In genomic region chr11:83681045-83681781, GRCh38 we compare ENCODE assay signal across 8 cellular contexts.
DNase-seq lines count a peak whose midpoint lies in the region; ATAC-seq, FAIRE-seq and TF ChIP-seq lines count a peak whose summit lies in the region.

No MANE protein-coding gene starts in this region.

- peak overlapping the region; percentile 17 for H2AFZ ChIP-seq in neural cell (ENCODE audit: low read depth, low read length)

- H3K27me3 Mint-ChIP-seq in T-helper 2 cell treated with Interferon-gamma antibody and Interleukin-4, amounts not matched to agents 5 μg/mL and 100 μg/mL, for 36 hours (ENCODE audit: low read depth) = peaks cover 4% of the 10 kb centered on the region

- H3K4me1 Mint-ChIP-seq in T-helper 2 cell treated with Interferon-gamma antibody and Interleukin-4, amounts not matched to agents 5 μg/mL and 100 μg/mL, for 36 hours (ENCODE audit: low read depth) = no peaks in the 10 kb centered on the region

- H3K4me3 Mint-ChIP-seq in T-helper 2 cell treated with Interferon-gamma antibody and Interleukin-4, amounts not matched to agents 5 μg/mL and 100 μg/mL, for 36 hours = no peak overlapping the region

- H3K27ac Mint-ChIP-seq in T-helper 2 cell treated with Interferon-gamma antibody and Interleukin-4, amounts not matched to agents 5 μg/mL and 100 μg/mL, for 36 hours = no peak overlapping the region

- H3K27ac ChIP-seq in neural cell (ENCODE audit: low read length) = peak overlapping the region; percentile 96

- peaks cover 59% of the 10 kb centered on the region for H3K79me2 ChIP-seq in neural cell (replicated peaks; ENCODE audit: insufficient read depth, low read length)

- no peaks in the 10 kb centered on the region for H4K20me1 ChIP-seq in neural cell (ENCODE audit: insufficient read depth)

- H3K9me3 ChIP-seq in neural cell (ENCODE audit: low read length) = no peaks in the 10 kb centered on the region

- TF ChIP-seq EP300 in neural cell (conservative IDR thresholded peaks at IDR 0.05; ENCODE audit: poor library complexity, severe bottlenecking) = peak; percentile 31

- TF ChIP-seq RAD21 in neural cell (conservative IDR thresholded peaks at IDR 0.05) = peak; percentile 55

- TF ChIP-seq CTCF in neural cell (IDR thresholded peaks at IDR 0.05; ENCODE audit: poor library complexity, severe bottlenecking) = no peak

- ATAC-seq in HG02763 (IDR thresholded peaks at IDR 0.05; ENCODE audit: unreplicated experiment) (peak; percentile 58), GM18520 (IDR thresholded peaks at IDR 0.05; ENCODE audit: unreplicated experiment) (no peak)

- no peaks in the 10 kb centered on the region for H3K9me3 Mint-ChIP-seq in T-helper 2 cell treated with Interferon-gamma antibody and Interleukin-4, amounts not matched to agents 5 μg/mL and 100 μg/mL, for 36 hours

- peaks cover 13% of the 10 kb centered on the region for H3F3A ChIP-seq in neural cell (ENCODE audit: insufficient read depth, low read length, poor library complexity, severe bottlenecking)

- peak; percentile 71 for FAIRE-seq in GM18507 (lab: Jason Lieb, UNC)

- DNase-seq in GM18507 (ENCODE audit: extremely low spot score, insufficient read length, low read depth) = no peak
- DNase-seq in NOMO-1 treated with DMSO at 0.1 percent for 48 hours (lab: John Stamatoyannopoulos, UW; ENCODE audit: unreplicated experiment) = peak; percentile 34
- no peak for DNase-seq in activated effector memory CD4-positive, alpha-beta T cell treated with Interleukin-2 at 50 U/mL for 16 hours
- no peak for DNase-seq in T-helper 2 cell treated with Interferon-gamma antibody and Interleukin-4, amounts not matched to agents 5 μg/mL and 100 μg/mL, for 36 hours (ENCODE audit: low spot score)
- DNase-seq in NCI-H2196 treated with DMSO at 0.1 percent for 48 hours (lab: John Stamatoyannopoulos, UW; ENCODE audit: unreplicated experiment) = no peak

- peak overlapping the region; percentile 87 for H3K4me2 ChIP-seq in neural cell (ENCODE audit: low read length)

- H3K36me3 Mint-ChIP-seq in T-helper 2 cell treated with Interferon-gamma antibody and Interleukin-4, amounts not matched to agents 5 μg/mL and 100 μg/mL, for 36 hours (ENCODE audit: low read depth) = no peaks in the 10 kb centered on the region

- H3K4me3 ChIP-seq in neural cell (ENCODE audit: low read length) = peak overlapping the region; percentile 78

- H3K36me3 ChIP-seq in neural cell (ENCODE audit: insufficient read depth, low read length) = no peaks in the 10 kb centered on the region

- H3K9me2 ChIP-seq in neural cell (ENCODE audit: insufficient read depth, low read length) = no peaks in the 10 kb centered on the region

- peak overlapping the region; percentile 92 for H3K9ac ChIP-seq in neural cell (ENCODE audit: low read length)

- no peaks in the 10 kb centered on the region for H3K27me3 ChIP-seq in neural cell (ENCODE audit: insufficient read depth, low read depth, low read length)

TF ChIP-seq in neural cell, 6 proteins besides CTCF, POLR2A, EP300 and RAD21:
- TF ChIP-seq EZH2 (IDR thresholded peaks at IDR 0.05; ENCODE audit: borderline replicate concordance, insufficient read depth, low read length, poor library complexity, severe bottlenecking) = no peak
- TF ChIP-seq REST (IDR thresholded peaks at IDR 0.05; ENCODE audit: borderline replicate concordance) = peak; percentile 85
- peak; percentile 52 for TF ChIP-seq POLR2AphosphoS5 (IDR thresholded peaks at IDR 0.05)
- TF ChIP-seq SMC3 (conservative IDR thresholded peaks at IDR 0.05; ENCODE audit: poor library complexity) = peak; percentile 24
- TF ChIP-seq TAF1 (IDR thresholded peaks at IDR 0.05; ENCODE audit: low read depth) = peak; percentile 49
TF ChIP-seq in neural cell: peak in this region for 4.
